ENCODE assay signal across 1 cellular context in the genomic region with DNA sequence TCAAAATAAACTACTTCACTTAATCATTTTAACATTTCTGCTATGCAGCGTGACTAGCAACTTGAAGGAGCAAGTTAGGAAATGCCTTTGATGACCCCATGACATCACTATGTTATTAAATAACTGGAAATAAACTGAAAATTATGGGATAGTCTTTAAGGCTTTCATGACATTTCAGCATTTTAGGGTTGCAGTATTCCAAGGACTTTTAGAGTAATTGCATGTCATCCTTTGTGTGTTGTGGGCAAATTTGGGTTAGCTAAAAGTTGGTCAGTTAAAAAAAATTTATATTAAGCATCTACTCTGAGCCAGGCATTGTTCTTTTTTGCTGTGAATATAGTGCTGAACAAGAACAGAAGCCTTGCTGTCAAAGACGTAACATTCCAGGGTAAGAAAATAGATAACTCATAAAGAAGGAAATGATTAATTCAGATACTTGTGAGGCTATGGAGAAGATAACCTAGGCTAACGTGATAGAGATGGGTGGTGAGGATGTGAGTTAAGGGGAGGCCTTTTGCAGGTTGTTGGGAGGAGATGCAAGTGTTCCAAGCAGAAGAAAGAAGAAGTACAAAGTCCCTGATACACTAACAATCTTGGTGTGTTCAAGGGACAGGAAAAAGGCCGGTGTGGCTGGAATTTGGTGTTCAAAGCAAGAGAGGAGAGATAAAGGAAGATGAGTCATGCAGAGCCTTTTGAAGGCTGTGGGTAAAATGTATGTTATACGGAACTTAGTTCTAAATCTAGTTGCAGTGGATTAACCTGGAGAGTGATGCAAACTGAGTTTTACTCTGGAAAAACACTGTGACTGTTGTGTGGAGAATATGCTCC.
A peak's percentile ranks its signal among the peaks of the same experiment; 100 is the strongest.
TF ChIP-seq lines count a peak whose summit lies in the region.

No MANE protein-coding gene starts in this region.

TF ChIP-seq in SK-N-SH treated with all-trans-retinoic acid at 6 μM for 48 hours, 23 proteins besides CTCF, POLR2A, EP300 and RAD21:
- TF ChIP-seq TCF4 (CRISPR knock-in tag; IDR thresholded peaks at IDR 0.05; ENCODE audit: borderline replicate concordance) (no peak), ISL1 (CRISPR knock-in tag; IDR thresholded peaks at IDR 0.05) (peak; percentile 79), ZFP30 (CRISPR knock-in tag; IDR thresholded peaks at IDR 0.05) (0 out of 2 replicates have a peak, but pooled peaks have one; percentile 1), GLIS3 (CRISPR knock-in tag; IDR thresholded peaks at IDR 0.05) (no peak), PPARA (CRISPR knock-in tag; IDR thresholded peaks at IDR 0.05; ENCODE audit: borderline replicate concordance) (no peak), RARB (CRISPR knock-in tag; IDR thresholded peaks at IDR 0.05) (no peak)
- TF ChIP-seq, protein P1, sequence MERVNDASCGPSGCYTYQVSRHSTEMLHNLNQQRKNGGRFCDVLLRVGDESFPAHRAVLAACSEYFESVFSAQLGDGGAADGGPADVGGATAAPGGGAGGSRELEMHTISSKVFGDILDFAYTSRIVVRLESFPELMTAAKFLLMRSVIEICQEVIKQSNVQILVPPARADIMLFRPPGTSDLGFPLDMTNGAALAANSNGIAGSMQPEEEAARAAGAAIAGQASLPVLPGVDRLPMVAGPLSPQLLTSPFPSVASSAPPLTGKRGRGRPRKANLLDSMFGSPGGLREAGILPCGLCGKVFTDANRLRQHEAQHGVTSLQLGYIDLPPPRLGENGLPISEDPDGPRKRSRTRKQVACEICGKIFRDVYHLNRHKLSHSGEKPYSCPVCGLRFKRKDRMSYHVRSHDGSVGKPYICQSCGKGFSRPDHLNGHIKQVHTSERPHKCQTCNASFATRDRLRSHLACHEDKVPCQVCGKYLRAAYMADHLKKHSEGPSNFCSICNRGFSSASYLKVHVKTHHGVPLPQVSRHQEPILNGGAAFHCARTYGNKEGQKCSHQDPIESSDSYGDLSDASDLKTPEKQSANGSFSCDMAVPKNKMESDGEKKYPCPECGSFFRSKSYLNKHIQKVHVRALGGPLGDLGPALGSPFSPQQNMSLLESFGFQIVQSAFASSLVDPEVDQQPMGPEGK (CRISPR knock-in tag; IDR thresholded peaks at IDR 0.05; ENCODE audit: borderline replicate concordance): no peak
TF ChIP-seq in SK-N-SH treated with all-trans-retinoic acid at 6 μM for 48 hours: peak in this region for 2.
